Comparison of ENCODE assay signal across 22 cellular contexts in genomic region chr2:151817929-151818328, GRCh38. TPM values are rescaled to one million over a fixed set of nuclear protein-coding genes. Genes with fewer than 3 reads are reported as not detected.
A peak's percentile ranks its signal among the peaks of the same experiment; 100 is the strongest.
DNase-seq lines count a peak whose midpoint lies in the region; ATAC-seq and TF ChIP-seq lines count a peak whose summit lies in the region.
"Had no signal": no experiment of that assay in that cellular context is flagged by ENCODE, and none has a peak within 500 bp of the region (broad histone marks: within the 10 kb centered on the region; RNA-seq: fewer than 3 reads in every experiment).

No MANE protein-coding gene starts in this region.

- H3K27ac ChIP-seq in foreskin keratinocyte, result no peak overlapping the region
- H3K27ac ChIP-seq in gastrocnemius medialis, result peak overlapping the region in 1 of 4 donors; percentile 50

- H3K36me3 ChIP-seq in gastrocnemius medialis, result peaks cover 0 to 16% of the 10 kb centered on the region in 2 donors

- H3K4me1 ChIP-seq in foreskin keratinocyte, result no peaks in the 10 kb centered on the region
- peaks cover 15 to 17% of the 10 kb centered on the region in 2 donors for H3K4me1 ChIP-seq in gastrocnemius medialis

- in situ Hi-C loops in SK-MEL-5 (cut with HindIII; ENCODE audit: low pct_unique_long_range_greater_than_20kb, low sequenced_read_pairs) (no loop called here), gastrocnemius medialis (cut with MboI; ENCODE audit: low sequenced_read_pairs in 4 of 4) (loop anchor here in 1 of 4 donors (10.0 kb wide), 1 partner anchor 123 kb away; no protein-coding TSS in a partner anchor)

- no peak overlapping the region for H3K4me3 ChIP-seq in gastrocnemius medialis
- H3K4me3 ChIP-seq: GM23338 had no signal

- no peak for TF ChIP-seq POLR2A in gastrocnemius medialis (IDR thresholded peaks at IDR 0.05)

- DNase-seq in COLO829 (ENCODE audit: low spot score) (peak; percentile 53), SK-MEL-5 (ENCODE audit: low read depth, low spot score) (peak; percentile 5), foreskin keratinocyte (peak in 1 of 2 donors; percentile 15), gastrocnemius medialis (no peak), iPS-NIHi11 (ENCODE audit: low spot score) (no peak)
- no peak for DNase-seq in stimulated activated CD4-positive, alpha-beta T cell treated with anti-CD3 and anti-CD28 coated beads, Interleukin-1b, Interleukin-23, amount 100 ng/mL, for 48 hours
- DNase-seq: 8988T, ACHN, H9, Karpas-422, NCI-H1092, NCI-H1436, NCI-H187, NCI-H2081 treated with DMSO at 0.1 percent for 48 hours, NCI-H2171, NCI-H226, NCI-H510A, NCI-H69, SIG-M5 had no signal

- intact Hi-C loops in gastrocnemius medialis (cut with DNase I; ENCODE audit: low total_unique reads), result loop anchor here (2.0 kb wide), 1 partner anchor 71 kb away; no protein-coding TSS in a partner anchor

- peak; percentile 40 for ATAC-seq in foreskin keratinocyte
- peak; percentile 18 to 20 for ATAC-seq in gastrocnemius medialis
- no peak for ATAC-seq in GM19395 (IDR thresholded peaks at IDR 0.05; ENCODE audit: unreplicated experiment)
- ATAC-seq: GM23338, Panc1 had no signal

- TF ChIP-seq CTCF in foreskin keratinocyte (conservative IDR thresholded peaks at IDR 0.05) (no peak), gastrocnemius medialis (IDR thresholded peaks at IDR 0.05 in 4 of 5, conservative IDR thresholded peaks at IDR 0.05 in 1 of 5) (no peak)

- no peaks in the 10 kb centered on the region for H3K9me3 ChIP-seq in gastrocnemius medialis

- no peaks in the 10 kb centered on the region for H3K27me3 ChIP-seq in foreskin keratinocyte
- H3K27me3 ChIP-seq in gastrocnemius medialis, result no peaks in the 10 kb centered on the region

RNA-seq across cellular contexts. Expression of gene ARL5A, which starts 10.3 kb away (rescaled TPM):
- 52.7 and 57.5 TPM in 2 replicates for total RNA-seq in SK-MEL-5 (2014; rRNA removed; shearing (Covaris generic))
- 24.8 and 30.6 TPM in 2 replicates for polyA plus RNA-seq in SK-MEL-5 (2015; cell fraction: cytosol; rRNA removed)
- polyA plus RNA-seq in SK-MEL-5 (2015; cell fraction: nucleus; rRNA removed), result 8.1 and 11.9 TPM in 2 replicates
- 38.5 and 40.2 TPM in 2 replicates for total RNA-seq in foreskin keratinocyte
- 6.3 and 8.4 TPM in 2 replicates for polyA plus RNA-seq in foreskin keratinocyte
- total RNA-seq in gastrocnemius medialis, result 10 to 100 TPM; 45.0 to 81.7 (median 60.6) TPM

Comparison
In these comparisons a context has a peak if more than half of its experiments do, and no peak if none do; other contexts are left out.
1. DNase-seq: peak in COLO829 (single experiment) and SK-MEL-5 (single experiment); none in gastrocnemius medialis (0 of 2), iPS-NIHi11 (single experiment) and stimulated activated CD4-positive, alpha-beta T cell treated with anti-CD3 and anti-CD28 coated beads, Interleukin-1b, Interleukin-23, amount 100 ng/mL, for 48 hours (single experiment).